In genomic region chr12:29733060-29733459, GRCh38 we compare ENCODE assay signal across 17 cellular contexts. TPM values are rescaled to one million over a fixed set of nuclear protein-coding genes. Genes with fewer than 3 reads are reported as not detected.
DNase-seq lines count a peak whose midpoint lies in the region; ATAC-seq and TF ChIP-seq lines count a peak whose summit lies in the region.
"Had no signal": no experiment of that assay in that cellular context is flagged by ENCODE, and none has a peak within 500 bp of the region (broad histone marks: within the 10 kb centered on the region; RNA-seq: fewer than 3 reads in every experiment).

No MANE protein-coding gene starts in this region.

- no peak overlapping the region for H2AFZ ChIP-seq in ACC112 (ENCODE audit: low read length, unreplicated experiment)
- 0 out of 2 replicates have a peak overlapping the region, but pooled peaks have one; percentile 12 for H2AFZ ChIP-seq in GM23248

- H3K27me3 ChIP-seq in ACC112 (ENCODE audit: insufficient read depth, low read length) (no peaks in the 10 kb centered on the region), GM23248 (replicated peaks; ENCODE audit: insufficient read depth) (no peaks in the 10 kb centered on the region)
- H3K27me3 ChIP-seq: pancreas had no signal

- in situ Hi-C loops in GM23248 (cut with MboI) = no loop called here

- H3K4me3 Mint-ChIP-seq in activated T-helper 17 cell treated with anti-CD3 and anti-CD28 coated beads, Interleukin-2, amount 50 U/mL, for 72 hours = no peak overlapping the region

- peaks cover 7% of the 10 kb centered on the region for H3K9me3 Mint-ChIP-seq in activated T-helper 17 cell treated with anti-CD3 and anti-CD28 coated beads, Interleukin-2, amount 50 U/mL, for 72 hours

- ATAC-seq in activated T-helper 17 cell treated with anti-CD3 and anti-CD28 coated beads, Interleukin-2, amount 50 U/mL, for 72 hours (replicated peaks) = peak; percentile 85
- ATAC-seq in GM21529 (IDR thresholded peaks at IDR 0.05; ENCODE audit: unreplicated experiment) = no peak
- ATAC-seq in HG03135 (IDR thresholded peaks at IDR 0.05; ENCODE audit: unreplicated experiment) = no peak
- ATAC-seq in SK-N-SH treated with all-trans-retinoic acid at 6 μM for 48 hours = no peak
- ATAC-seq: pancreas had no signal

- no peaks in the 10 kb centered on the region for H3K9me3 ChIP-seq in GM23248 (ENCODE audit: low read depth)
- H3K9me3 ChIP-seq: pancreas had no signal

- H3K9ac ChIP-seq in GM23248 = no peak overlapping the region

- 21 to 30% methylated on average over 3 of the region's 3 CpGs for WGBS in GM23248 (ENCODE audit: low coverage in 1 of 2, low lambda C conversion rate in 2 of 2, missing lambda C conversion rate in 2 of 2), 2 experiments

- peaks cover 7% of the 10 kb centered on the region; the same call in 1 of the 2 replicates for H3F3A ChIP-seq in GM23248 (ENCODE audit: insufficient read depth)

- H3K4me1 Mint-ChIP-seq in activated T-helper 17 cell treated with anti-CD3 and anti-CD28 coated beads, Interleukin-2, amount 50 U/mL, for 72 hours = no peaks in the 10 kb centered on the region

- H3K27ac ChIP-seq in ACC112 (ENCODE audit: low read depth, low read length) = peak overlapping the region; percentile 75
- no peak overlapping the region for H3K27ac ChIP-seq in GM23248
- H3K27ac ChIP-seq: C4-2B, pancreas had no signal

- H3K36me3 Mint-ChIP-seq in activated T-helper 17 cell treated with anti-CD3 and anti-CD28 coated beads, Interleukin-2, amount 50 U/mL, for 72 hours (ENCODE audit: low read depth) = no peaks in the 10 kb centered on the region

- peak; percentile 35 for DNase-seq in GM23248
- DNase-seq in iris pigment epithelial cell (ENCODE audit: low read depth) = peak; percentile 75
- no peak for DNase-seq in medulla oblongata (ENCODE audit: extremely low spot score)
- DNase-seq: activated CD8-positive, alpha-beta memory T cell treated with anti-CD3 and anti-CD28 coated beads for 24 hours; activated gamma-delta T cell treated with Interleukin-2 at 50 U/mL for 16 hours; DMS79; midbrain; NCI-H2029 treated with DMSO at 0.1 percent for 48 hours; NCI-H69; pancreas; trophoblast cell had no signal

- H3K9me2 ChIP-seq in GM23248 (ENCODE audit: insufficient read depth) = no peaks in the 10 kb centered on the region

- H4K20me1 ChIP-seq in GM23248 (ENCODE audit: insufficient read depth) = no peaks in the 10 kb centered on the region

- peak overlapping the region; percentile 7 for H3K4me2 ChIP-seq in GM23248 (ENCODE audit: unreplicated experiment)

- H3K4me1 ChIP-seq in ACC112 (ENCODE audit: control insufficient read depth, insufficient read depth, low read length, unreplicated experiment) (peaks cover 49% of the 10 kb centered on the region), GM23248 (ENCODE audit: insufficient read depth) (peaks cover 14% of the 10 kb centered on the region)
- H3K4me1 ChIP-seq: pancreas had no signal

- H3K27me3 Mint-ChIP-seq in activated T-helper 17 cell treated with anti-CD3 and anti-CD28 coated beads, Interleukin-2, amount 50 U/mL, for 72 hours = peaks cover 7% of the 10 kb centered on the region

- no peak overlapping the region for H3K27ac Mint-ChIP-seq in activated T-helper 17 cell treated with anti-CD3 and anti-CD28 coated beads, Interleukin-2, amount 50 U/mL, for 72 hours

- H3K79me2 ChIP-seq in ACC112 (ENCODE audit: control insufficient read depth, insufficient read depth, low read length, unreplicated experiment) (peaks cover 71% of the 10 kb centered on the region), GM23248 (ENCODE audit: insufficient read depth) (no peaks in the 10 kb centered on the region)

- H3K36me3 ChIP-seq in ACC112 (ENCODE audit: insufficient read depth, low read length) (peaks cover 28% of the 10 kb centered on the region; the same call in 1 of the 2 replicates), GM23248 (ENCODE audit: low read depth) (no peaks in the 10 kb centered on the region)
- H3K36me3 ChIP-seq: pancreas had no signal

- peak overlapping the region; percentile 6; the same call in 1 of the 2 replicates for H3K4me3 ChIP-seq in ACC112 (ENCODE audit: low read depth, low read length)
- no peak overlapping the region for H3K4me3 ChIP-seq in GM23248
- H3K4me3 ChIP-seq: pancreas had no signal

TF ChIP-seq in SK-N-SH treated with all-trans-retinoic acid at 6 μM for 48 hours, 23 proteins besides CTCF, POLR2A, EP300 and RAD21:
- TF ChIP-seq OSR1 (CRISPR knock-in tag; IDR thresholded peaks at IDR 0.05) = no peak

RNA-seq across cellular contexts. Expression of gene TMTC1, which starts 50.7 kb away (rescaled TPM):
- total RNA-seq in GM23248 (2014; rRNA removed; shearing (Covaris generic)) = 20.5 and 25.3 TPM in 2 replicates
- polyA plus RNA-seq in GM23248 (2016; fragmentation: Nextera tagmentation; extraction: Ambion mirVana) = 6.1 and 6.8 TPM in 2 replicates
- total RNA-seq in activated T-helper 17 cell treated with anti-CD3 and anti-CD28 coated beads, Interleukin-2, amount 50 U/mL, for 72 hours = not detected

Comparison
In these comparisons a context has a peak if more than half of its experiments do, and no peak if none do; other contexts are left out.
1. RNA of gene TMTC1, which starts 50.7 kb away (total RNA-seq): 20.5 to 25.3 TPM in GM23248; not detected in activated T-helper 17 cell treated with anti-CD3 and anti-CD28 coated beads, Interleukin-2, amount 50 U/mL, for 72 hours; every median in the first group is over 10 times any median in the second.